1 cellular context compared by ENCODE assay signal in the genomic region with DNA sequence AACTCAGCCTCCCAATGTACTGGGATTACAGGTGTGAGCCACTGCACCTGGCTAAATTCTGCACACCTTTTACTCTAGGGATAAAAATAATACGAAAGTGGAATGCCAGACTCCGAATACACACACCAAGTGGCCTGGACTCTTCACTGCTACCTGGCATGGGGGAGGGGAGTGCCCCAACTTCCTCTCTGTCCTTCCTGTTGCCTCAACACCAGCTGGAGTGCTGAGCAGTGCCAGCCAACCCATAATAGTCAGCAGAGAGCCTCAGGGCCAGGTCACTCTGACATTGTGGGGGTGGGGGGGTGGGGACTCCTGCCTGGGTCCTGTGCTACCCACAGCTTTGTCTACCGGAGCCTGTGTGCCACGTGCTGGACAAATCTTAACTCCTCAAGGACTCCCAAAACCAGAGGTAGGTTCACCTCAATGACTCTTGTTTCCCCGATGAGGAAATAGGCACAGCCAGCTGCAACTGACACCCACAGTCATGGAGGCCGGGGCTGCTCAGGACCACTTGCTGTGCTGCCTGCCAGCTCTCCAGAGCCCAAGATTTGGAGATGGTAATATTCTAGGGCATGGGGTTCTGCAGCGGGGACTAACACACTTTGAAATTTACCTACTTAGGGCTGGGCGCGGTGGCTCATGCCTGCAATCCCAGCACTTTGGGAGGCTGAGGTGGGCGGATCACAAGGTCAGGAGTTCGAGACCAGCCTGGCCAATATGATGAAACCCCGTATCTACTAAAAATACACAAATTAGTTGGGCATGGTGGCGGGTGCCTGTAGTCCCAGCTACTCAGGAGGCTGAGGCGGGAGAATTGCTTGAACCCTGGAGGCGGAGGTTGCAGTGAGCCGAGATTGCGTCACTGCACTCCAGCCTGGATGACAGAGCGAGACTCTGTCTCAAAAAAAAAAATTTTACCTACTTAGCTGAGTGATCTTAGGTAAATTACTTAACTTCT.
TF ChIP-seq lines count a peak whose summit lies in the region.

No MANE protein-coding gene starts in this region.

TF ChIP-seq in A549, 52 proteins besides CTCF, POLR2A, EP300 and RAD21:
- peak in 1 of 2 experiments; percentile 20; a peak in 1 of 4 replicates for TF ChIP-seq CEBPB (IDR thresholded peaks at IDR 0.05)
